In genomic region chr5:77030097-77031071, GRCh38 we compare ENCODE assay signal across 1 cellular context.
TF ChIP-seq lines count a peak whose summit lies in the region.

Gene AGGF1, plus strand, starts transcription at chr5:77030404. Its CDS starts 363 bp downstream, at chr5:77030767.

TF ChIP-seq in HepG2, 621 proteins besides CTCF, POLR2A, EP300 and RAD21 (continued from another document and continues in another):
- TF ChIP-seq HNF1A (IDR thresholded peaks at IDR 0.05; ENCODE audit: low read depth) (no peak), HNF1A (CRISPR knock-in tag; IDR thresholded peaks at IDR 0.05; ENCODE audit: borderline replicate concordance) (peak; percentile 67; the same call in 1 of the 2 replicates), AGO2 (optimal IDR thresholded peaks at IDR 0.05; ENCODE audit: low read depth, low read length) (peak; percentile 89), RFXANK (CRISPR knock-in tag; IDR thresholded peaks at IDR 0.05) (no peak), DMAP1 (CRISPR knock-in tag; IDR thresholded peaks at IDR 0.05) (peak; percentile 63; the same call in 1 of the 2 replicates), ZNF547 (CRISPR knock-in tag; IDR thresholded peaks at IDR 0.05) (peak; percentile 79), CBX5 (CRISPR knock-in tag; IDR thresholded peaks at IDR 0.05; ENCODE audit: borderline replicate concordance) (peak; percentile 77; the same call in 1 of the 2 replicates), ONECUT2 (CRISPR knock-in tag; IDR thresholded peaks at IDR 0.05) (0 out of 2 replicates have a peak, but pooled peaks have one; percentile 15), ZNF552 (CRISPR knock-in tag; IDR thresholded peaks at IDR 0.05; ENCODE audit: borderline replicate concordance) (0 out of 2 replicates have a peak, but pooled peaks have one; percentile 8), HMGA1 (CRISPR knock-in tag; conservative IDR thresholded peaks at IDR 0.05) (no peak), GRHL1 (CRISPR knock-in tag; conservative IDR thresholded peaks at IDR 0.05) (no peak), NR3C1 (CRISPR knock-in tag; IDR thresholded peaks at IDR 0.05) (no peak), ZSCAN29 (CRISPR knock-in tag; conservative IDR thresholded peaks at IDR 0.05) (peak; percentile 88), ZNF225 (CRISPR knock-in tag; IDR thresholded peaks at IDR 0.05) (peak; percentile 42; the same call in 1 of the 2 replicates), THAP11 (CRISPR knock-in tag; IDR thresholded peaks at IDR 0.05) (peak; percentile 92), ZBTB44 (CRISPR knock-in tag; IDR thresholded peaks at IDR 0.05) (0 out of 2 replicates have a peak, but pooled peaks have one; percentile 53), MXI1 (IDR thresholded peaks at IDR 0.05; ENCODE audit: borderline replicate concordance, low read depth, low read length) (peak; percentile 71; the same call in 1 of the 3 replicates), POLR2G (IDR thresholded peaks at IDR 0.05; ENCODE audit: low read depth, low read length) (peak; percentile 96), ZNF546 (CRISPR knock-in tag; conservative IDR thresholded peaks at IDR 0.05) (peak; percentile 85), RNF219 (CRISPR knock-in tag; IDR thresholded peaks at IDR 0.05) (no peak), ZNF761 (CRISPR knock-in tag; conservative IDR thresholded peaks at IDR 0.05) (peak; percentile 69; the same call in 1 of the 2 replicates), CEBPB (IDR thresholded peaks at IDR 0.05; ENCODE audit: borderline replicate concordance, low read depth, low read length) (peak; percentile 57), ZNF333 (CRISPR knock-in tag; IDR thresholded peaks at IDR 0.05; ENCODE audit: borderline replicate concordance) (0 out of 2 replicates have a peak, but pooled peaks have one; percentile 89), NFRKB (IDR thresholded peaks at IDR 0.05) (no peak), RARA (CRISPR knock-in tag; IDR thresholded peaks at IDR 0.05) (peak; percentile 54), ZMYM3 (CRISPR knock-in tag; IDR thresholded peaks at IDR 0.05) (no peak; the same call in 1 of the 2 replicates), RFXAP (CRISPR knock-in tag; IDR thresholded peaks at IDR 0.05; ENCODE audit: borderline replicate concordance) (0 out of 2 replicates have a peak, but pooled peaks have one; percentile 57), NR0B2 (CRISPR knock-in tag; IDR thresholded peaks at IDR 0.05) (peak; percentile 90), ZNF670 (CRISPR knock-in tag; IDR thresholded peaks at IDR 0.05; ENCODE audit: borderline replicate concordance) (no peak; the same call in 1 of the 2 replicates), ZBTB34 (CRISPR knock-in tag; IDR thresholded peaks at IDR 0.05) (0 out of 2 replicates have a peak, but pooled peaks have one; percentile 44), ZNF580 (CRISPR knock-in tag; IDR thresholded peaks at IDR 0.05; ENCODE audit: borderline replicate concordance, low read depth) (peak; percentile 93; the same call in 1 of the 2 replicates), ATF4 (CRISPR knock-in tag; IDR thresholded peaks at IDR 0.05) (peak in 1 of 2 experiments; percentile 49; a peak in 2 of 4 replicates), ZNF839 (CRISPR knock-in tag; IDR thresholded peaks at IDR 0.05; ENCODE audit: borderline replicate concordance) (no peak), ZNF501 (CRISPR knock-in tag; IDR thresholded peaks at IDR 0.05) (peak; percentile 95), ZFP90 (CRISPR knock-in tag; IDR thresholded peaks at IDR 0.05; ENCODE audit: borderline replicate concordance) (peak; percentile 74; the same call in 1 of the 2 replicates), RERE (CRISPR knock-in tag; IDR thresholded peaks at IDR 0.05; ENCODE audit: low read depth) (no peak), GLMP (CRISPR knock-in tag; IDR thresholded peaks at IDR 0.05; ENCODE audit: borderline replicate concordance) (0 out of 2 replicates have a peak, but pooled peaks have one; percentile 34), ETV5 (CRISPR knock-in tag; IDR thresholded peaks at IDR 0.05; ENCODE audit: borderline replicate concordance) (peak; percentile 86), NR2F6 (IDR thresholded peaks at IDR 0.05) (no peak), NR2F6 (CRISPR knock-in tag; IDR thresholded peaks at IDR 0.05) (peak; percentile 39; the same call in 1 of the 2 replicates)
